21 cellular contexts compared by ENCODE assay signal in genomic region chr5:60372786-60373185, GRCh38.
"Had no signal": no experiment of that assay in that cellular context is flagged by ENCODE, and none has a peak within 500 bp of the region (broad histone marks: within the 10 kb centered on the region; RNA-seq: fewer than 3 reads in every experiment).

No MANE protein-coding gene starts in this region.

- ATAC-seq: activated T-helper 17 cell treated with anti-CD3 and anti-CD28 coated beads, Interleukin-2, amount 50 U/mL, for 72 hours; effector memory CD8-positive, alpha-beta T cell; gastrocnemius medialis; heart left ventricle; natural killer cell; psoas muscle; SK-N-SH treated with all-trans-retinoic acid at 6 μM for 48 hours had no signal

- H3K36me3 Mint-ChIP-seq: natural killer cell had no signal

- DNase-seq: activated CD4-positive, alpha-beta T cell treated with anti-CD3 and anti-CD28 coated beads for 1 hour; activated CD4-positive, alpha-beta T cell treated with anti-CD3 and anti-CD28 coated beads, Interleukin-2, amount 50 U/mL, for 4 hours; activated naive CD4-positive, alpha-beta T cell treated with Interleukin-2 at 50 U/mL for 16 hours; activated T-cell treated with anti-CD3 and anti-CD28 coated beads for 4 hours; aorta; dermis blood vessel endothelial cell; effector memory CD8-positive, alpha-beta T cell; erythroblast; gastrocnemius medialis; heart left ventricle; mesendoderm; natural killer cell; nucleus accumbens; psoas muscle; sigmoid colon; stimulated activated CD4-positive, alpha-beta T cell treated with anti-CD3 and anti-CD28 coated beads, Interleukin-2, amount 100 ng/mL, for 24 hours; T-helper 1 cell; T1000 had no signal

- H3K27ac ChIP-seq: gastrocnemius medialis, heart left ventricle, psoas muscle, sigmoid colon, tibial nerve had no signal

- H3K4me3 Mint-ChIP-seq: activated T-helper 17 cell treated with anti-CD3 and anti-CD28 coated beads, Interleukin-2, amount 50 U/mL, for 72 hours; effector memory CD8-positive, alpha-beta T cell; natural killer cell had no signal

- H3K27me3 Mint-ChIP-seq: activated T-helper 17 cell treated with anti-CD3 and anti-CD28 coated beads, Interleukin-2, amount 50 U/mL, for 72 hours; effector memory CD8-positive, alpha-beta T cell had no signal

- H3K27ac Mint-ChIP-seq: activated T-helper 17 cell treated with anti-CD3 and anti-CD28 coated beads, Interleukin-2, amount 50 U/mL, for 72 hours; effector memory CD8-positive, alpha-beta T cell; natural killer cell had no signal

- H3K4me1 Mint-ChIP-seq: activated T-helper 17 cell treated with anti-CD3 and anti-CD28 coated beads, Interleukin-2, amount 50 U/mL, for 72 hours; natural killer cell had no signal
